1 cellular context compared by ENCODE assay signal in the genomic region with DNA sequence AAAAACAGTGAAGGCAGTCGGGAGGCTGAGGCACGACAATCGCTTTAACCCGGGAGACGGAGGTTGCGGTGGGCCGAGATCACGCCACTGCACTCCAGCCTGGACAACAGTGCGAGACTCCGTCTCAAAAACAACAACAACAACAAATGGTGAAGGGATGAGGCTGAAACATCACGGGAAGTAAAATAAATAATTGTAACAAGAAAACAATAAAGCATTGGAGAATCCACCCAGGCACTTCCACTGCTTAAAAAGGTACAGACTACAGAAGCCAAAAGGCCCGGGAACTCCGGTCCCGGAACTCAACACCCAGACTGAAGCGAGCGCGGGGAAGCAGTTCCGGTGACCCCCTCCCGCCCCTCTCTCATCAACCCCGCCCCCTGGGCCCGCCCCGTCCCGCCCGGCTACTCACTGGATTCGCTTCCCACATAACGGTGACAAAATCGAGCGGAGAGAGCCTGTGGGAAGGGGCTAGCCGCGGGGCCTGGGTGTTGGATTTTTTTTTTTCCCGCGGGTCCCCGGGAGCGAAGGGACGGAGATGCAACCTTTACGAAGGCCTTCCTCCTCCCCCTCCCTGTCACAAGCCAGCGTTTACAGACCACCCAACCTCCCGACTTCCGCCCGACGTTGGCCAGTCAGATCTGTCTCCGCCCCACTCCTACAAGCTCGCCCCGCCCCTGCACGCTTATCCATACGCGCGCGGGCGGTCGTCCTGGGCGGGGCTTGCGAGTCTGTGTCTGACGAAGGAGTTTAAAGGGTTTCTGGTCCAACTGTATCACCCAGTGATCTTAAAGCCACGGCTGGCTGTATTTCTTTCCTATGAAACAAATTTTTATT.
TF ChIP-seq lines count a peak whose summit lies in the region.

A gene with protein sequence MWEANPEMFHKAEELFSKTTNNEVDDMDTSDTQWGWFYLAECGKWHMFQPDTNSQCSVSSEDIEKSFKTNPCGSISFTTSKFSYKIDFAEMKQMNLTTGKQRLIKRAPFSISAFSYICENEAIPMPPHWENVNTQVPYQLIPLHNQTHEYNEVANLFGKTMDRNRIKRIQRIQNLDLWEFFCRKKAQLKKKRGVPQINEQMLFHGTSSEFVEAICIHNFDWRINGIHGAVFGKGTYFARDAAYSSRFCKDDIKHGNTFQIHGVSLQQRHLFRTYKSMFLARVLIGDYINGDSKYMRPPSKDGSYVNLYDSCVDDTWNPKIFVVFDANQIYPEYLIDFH (minus strand): TSS at position 600 of the 837 bp plus-strand sequence. CDS start 170 bp downstream, at position 430.

TF ChIP-seq in WTC11, 78 proteins besides CTCF, POLR2A, EP300 and RAD21 (continued from another document):
- TF ChIP-seq, protein P1, sequence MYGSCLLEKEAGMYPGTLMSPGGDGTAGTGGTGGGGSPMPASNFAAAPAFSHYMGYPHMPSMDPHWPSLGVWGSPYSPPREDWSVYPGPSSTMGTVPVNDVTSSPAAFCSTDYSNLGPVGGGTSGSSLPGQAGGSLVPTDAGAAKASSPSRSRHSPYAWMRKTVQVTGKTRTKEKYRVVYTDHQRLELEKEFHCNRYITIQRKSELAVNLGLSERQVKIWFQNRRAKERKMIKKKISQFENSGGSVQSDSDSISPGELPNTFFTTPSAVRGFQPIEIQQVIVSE (CRISPR knock-in tag; IDR thresholded peaks at IDR 0.05; ENCODE audit: borderline replicate concordance) = no peak
- TF ChIP-seq, protein P2, sequence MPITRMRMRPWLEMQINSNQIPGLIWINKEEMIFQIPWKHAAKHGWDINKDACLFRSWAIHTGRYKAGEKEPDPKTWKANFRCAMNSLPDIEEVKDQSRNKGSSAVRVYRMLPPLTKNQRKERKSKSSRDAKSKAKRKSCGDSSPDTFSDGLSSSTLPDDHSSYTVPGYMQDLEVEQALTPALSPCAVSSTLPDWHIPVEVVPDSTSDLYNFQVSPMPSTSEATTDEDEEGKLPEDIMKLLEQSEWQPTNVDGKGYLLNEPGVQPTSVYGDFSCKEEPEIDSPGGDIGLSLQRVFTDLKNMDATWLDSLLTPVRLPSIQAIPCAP (CRISPR knock-in tag; IDR thresholded peaks at IDR 0.05) = no peak
- TF ChIP-seq, protein P3, sequence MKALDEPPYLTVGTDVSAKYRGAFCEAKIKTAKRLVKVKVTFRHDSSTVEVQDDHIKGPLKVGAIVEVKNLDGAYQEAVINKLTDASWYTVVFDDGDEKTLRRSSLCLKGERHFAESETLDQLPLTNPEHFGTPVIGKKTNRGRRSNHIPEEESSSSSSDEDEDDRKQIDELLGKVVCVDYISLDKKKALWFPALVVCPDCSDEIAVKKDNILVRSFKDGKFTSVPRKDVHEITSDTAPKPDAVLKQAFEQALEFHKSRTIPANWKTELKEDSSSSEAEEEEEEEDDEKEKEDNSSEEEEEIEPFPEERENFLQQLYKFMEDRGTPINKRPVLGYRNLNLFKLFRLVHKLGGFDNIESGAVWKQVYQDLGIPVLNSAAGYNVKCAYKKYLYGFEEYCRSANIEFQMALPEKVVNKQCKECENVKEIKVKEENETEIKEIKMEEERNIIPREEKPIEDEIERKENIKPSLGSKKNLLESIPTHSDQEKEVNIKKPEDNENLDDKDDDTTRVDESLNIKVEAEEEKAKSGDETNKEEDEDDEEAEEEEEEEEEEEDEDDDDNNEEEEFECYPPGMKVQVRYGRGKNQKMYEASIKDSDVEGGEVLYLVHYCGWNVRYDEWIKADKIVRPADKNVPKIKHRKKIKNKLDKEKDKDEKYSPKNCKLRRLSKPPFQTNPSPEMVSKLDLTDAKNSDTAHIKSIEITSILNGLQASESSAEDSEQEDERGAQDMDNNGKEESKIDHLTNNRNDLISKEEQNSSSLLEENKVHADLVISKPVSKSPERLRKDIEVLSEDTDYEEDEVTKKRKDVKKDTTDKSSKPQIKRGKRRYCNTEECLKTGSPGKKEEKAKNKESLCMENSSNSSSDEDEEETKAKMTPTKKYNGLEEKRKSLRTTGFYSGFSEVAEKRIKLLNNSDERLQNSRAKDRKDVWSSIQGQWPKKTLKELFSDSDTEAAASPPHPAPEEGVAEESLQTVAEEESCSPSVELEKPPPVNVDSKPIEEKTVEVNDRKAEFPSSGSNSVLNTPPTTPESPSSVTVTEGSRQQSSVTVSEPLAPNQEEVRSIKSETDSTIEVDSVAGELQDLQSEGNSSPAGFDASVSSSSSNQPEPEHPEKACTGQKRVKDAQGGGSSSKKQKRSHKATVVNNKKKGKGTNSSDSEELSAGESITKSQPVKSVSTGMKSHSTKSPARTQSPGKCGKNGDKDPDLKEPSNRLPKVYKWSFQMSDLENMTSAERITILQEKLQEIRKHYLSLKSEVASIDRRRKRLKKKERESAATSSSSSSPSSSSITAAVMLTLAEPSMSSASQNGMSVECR (CRISPR knock-in tag; IDR thresholded peaks at IDR 0.05; ENCODE audit: borderline replicate concordance) = no peak
- TF ChIP-seq, protein P4, sequence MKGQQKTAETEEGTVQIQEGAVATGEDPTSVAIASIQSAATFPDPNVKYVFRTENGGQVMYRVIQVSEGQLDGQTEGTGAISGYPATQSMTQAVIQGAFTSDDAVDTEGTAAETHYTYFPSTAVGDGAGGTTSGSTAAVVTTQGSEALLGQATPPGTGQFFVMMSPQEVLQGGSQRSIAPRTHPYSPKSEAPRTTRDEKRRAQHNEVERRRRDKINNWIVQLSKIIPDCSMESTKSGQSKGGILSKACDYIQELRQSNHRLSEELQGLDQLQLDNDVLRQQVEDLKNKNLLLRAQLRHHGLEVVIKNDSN (CRISPR knock-in tag; IDR thresholded peaks at IDR 0.05) = no peak
- no peak for TF ChIP-seq HMGA2 (CRISPR knock-in tag; IDR thresholded peaks at IDR 0.05)
- TF ChIP-seq, protein P5, sequence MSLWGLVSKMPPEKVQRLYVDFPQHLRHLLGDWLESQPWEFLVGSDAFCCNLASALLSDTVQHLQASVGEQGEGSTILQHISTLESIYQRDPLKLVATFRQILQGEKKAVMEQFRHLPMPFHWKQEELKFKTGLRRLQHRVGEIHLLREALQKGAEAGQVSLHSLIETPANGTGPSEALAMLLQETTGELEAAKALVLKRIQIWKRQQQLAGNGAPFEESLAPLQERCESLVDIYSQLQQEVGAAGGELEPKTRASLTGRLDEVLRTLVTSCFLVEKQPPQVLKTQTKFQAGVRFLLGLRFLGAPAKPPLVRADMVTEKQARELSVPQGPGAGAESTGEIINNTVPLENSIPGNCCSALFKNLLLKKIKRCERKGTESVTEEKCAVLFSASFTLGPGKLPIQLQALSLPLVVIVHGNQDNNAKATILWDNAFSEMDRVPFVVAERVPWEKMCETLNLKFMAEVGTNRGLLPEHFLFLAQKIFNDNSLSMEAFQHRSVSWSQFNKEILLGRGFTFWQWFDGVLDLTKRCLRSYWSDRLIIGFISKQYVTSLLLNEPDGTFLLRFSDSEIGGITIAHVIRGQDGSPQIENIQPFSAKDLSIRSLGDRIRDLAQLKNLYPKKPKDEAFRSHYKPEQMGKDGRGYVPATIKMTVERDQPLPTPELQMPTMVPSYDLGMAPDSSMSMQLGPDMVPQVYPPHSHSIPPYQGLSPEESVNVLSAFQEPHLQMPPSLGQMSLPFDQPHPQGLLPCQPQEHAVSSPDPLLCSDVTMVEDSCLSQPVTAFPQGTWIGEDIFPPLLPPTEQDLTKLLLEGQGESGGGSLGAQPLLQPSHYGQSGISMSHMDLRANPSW (CRISPR knock-in tag; conservative IDR thresholded peaks at IDR 0.05; ENCODE audit: low read depth) = no peak
- no peak for TF ChIP-seq NR3C1 (CRISPR knock-in tag; conservative IDR thresholded peaks at IDR 0.05; ENCODE audit: low read depth)
- no peak for TF ChIP-seq ZNF317 (CRISPR knock-in tag; IDR thresholded peaks at IDR 0.05; ENCODE audit: borderline replicate concordance, low read depth)
- TF ChIP-seq, protein P6, sequence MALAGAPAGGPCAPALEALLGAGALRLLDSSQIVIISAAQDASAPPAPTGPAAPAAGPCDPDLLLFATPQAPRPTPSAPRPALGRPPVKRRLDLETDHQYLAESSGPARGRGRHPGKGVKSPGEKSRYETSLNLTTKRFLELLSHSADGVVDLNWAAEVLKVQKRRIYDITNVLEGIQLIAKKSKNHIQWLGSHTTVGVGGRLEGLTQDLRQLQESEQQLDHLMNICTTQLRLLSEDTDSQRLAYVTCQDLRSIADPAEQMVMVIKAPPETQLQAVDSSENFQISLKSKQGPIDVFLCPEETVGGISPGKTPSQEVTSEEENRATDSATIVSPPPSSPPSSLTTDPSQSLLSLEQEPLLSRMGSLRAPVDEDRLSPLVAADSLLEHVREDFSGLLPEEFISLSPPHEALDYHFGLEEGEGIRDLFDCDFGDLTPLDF (CRISPR knock-in tag; IDR thresholded peaks at IDR 0.05) = no peak
- TF ChIP-seq, protein P7, sequence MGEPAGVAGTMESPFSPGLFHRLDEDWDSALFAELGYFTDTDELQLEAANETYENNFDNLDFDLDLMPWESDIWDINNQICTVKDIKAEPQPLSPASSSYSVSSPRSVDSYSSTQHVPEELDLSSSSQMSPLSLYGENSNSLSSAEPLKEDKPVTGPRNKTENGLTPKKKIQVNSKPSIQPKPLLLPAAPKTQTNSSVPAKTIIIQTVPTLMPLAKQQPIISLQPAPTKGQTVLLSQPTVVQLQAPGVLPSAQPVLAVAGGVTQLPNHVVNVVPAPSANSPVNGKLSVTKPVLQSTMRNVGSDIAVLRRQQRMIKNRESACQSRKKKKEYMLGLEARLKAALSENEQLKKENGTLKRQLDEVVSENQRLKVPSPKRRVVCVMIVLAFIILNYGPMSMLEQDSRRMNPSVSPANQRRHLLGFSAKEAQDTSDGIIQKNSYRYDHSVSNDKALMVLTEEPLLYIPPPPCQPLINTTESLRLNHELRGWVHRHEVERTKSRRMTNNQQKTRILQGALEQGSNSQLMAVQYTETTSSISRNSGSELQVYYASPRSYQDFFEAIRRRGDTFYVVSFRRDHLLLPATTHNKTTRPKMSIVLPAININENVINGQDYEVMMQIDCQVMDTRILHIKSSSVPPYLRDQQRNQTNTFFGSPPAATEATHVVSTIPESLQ (CRISPR knock-in tag; IDR thresholded peaks at IDR 0.05) = no peak
- no peak for TF ChIP-seq NR1H2 (CRISPR knock-in tag; IDR thresholded peaks at IDR 0.05)
- TF ChIP-seq NFYB (CRISPR knock-in tag; conservative IDR thresholded peaks at IDR 0.05; ENCODE audit: low read depth) = no peak
- TF ChIP-seq, protein P8, sequence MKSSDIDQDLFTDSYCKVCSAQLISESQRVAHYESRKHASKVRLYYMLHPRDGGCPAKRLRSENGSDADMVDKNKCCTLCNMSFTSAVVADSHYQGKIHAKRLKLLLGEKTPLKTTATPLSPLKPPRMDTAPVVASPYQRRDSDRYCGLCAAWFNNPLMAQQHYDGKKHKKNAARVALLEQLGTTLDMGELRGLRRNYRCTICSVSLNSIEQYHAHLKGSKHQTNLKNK (CRISPR knock-in tag; IDR thresholded peaks at IDR 0.05) = no peak
- TF ChIP-seq ZNF671 (CRISPR knock-in tag; IDR thresholded peaks at IDR 0.05) = no peak
- TF ChIP-seq JUN (CRISPR knock-in tag; IDR thresholded peaks at IDR 0.05) = no peak
- no peak for TF ChIP-seq ZNF232 (CRISPR knock-in tag; IDR thresholded peaks at IDR 0.05)
